ENCODE assay signal across 8 cellular contexts in the genomic region with DNA sequence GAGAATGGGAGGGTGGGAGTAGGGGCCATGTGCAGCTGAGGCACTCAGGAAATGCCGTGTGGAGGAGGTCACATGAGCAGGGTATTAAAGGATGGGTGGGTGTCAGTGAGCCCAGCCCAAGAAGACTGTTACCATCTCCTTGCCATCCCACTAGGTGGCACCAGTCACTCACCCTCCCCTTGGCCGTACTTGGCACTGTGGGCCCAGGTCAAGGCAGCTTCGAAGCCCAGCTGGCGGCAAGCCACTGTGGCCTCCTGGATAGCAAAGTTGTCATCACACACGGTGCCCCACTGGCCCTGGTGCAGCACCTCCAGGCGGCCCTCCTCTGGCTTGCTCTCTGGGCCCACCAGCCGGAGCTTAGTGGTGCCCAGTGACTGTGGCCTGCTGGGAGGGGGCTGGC. TPM values are rescaled to one million over a fixed set of nuclear protein-coding genes. Genes with fewer than 3 reads are reported as not detected.
DNase-seq lines count a peak whose midpoint lies in the region; ATAC-seq and TF ChIP-seq lines count a peak whose summit lies in the region.

No MANE protein-coding gene starts in this region.

- ATAC-seq in heart right ventricle = peak; percentile 47 to 83 (median 75)
- ATAC-seq in GM21737 (IDR thresholded peaks at IDR 0.05; ENCODE audit: unreplicated experiment) = no peak

- no peaks in the 10 kb centered on the region for H3K27me3 ChIP-seq in SU-DHL-6 (ENCODE audit: low read length)
- peaks cover 0 to 16% (median 0%) of the 10 kb centered on the region in 7 donors for H3K27me3 ChIP-seq in heart right ventricle
- no peaks in the 10 kb centered on the region for H3K27me3 ChIP-seq in tibial artery

- no peaks in the 10 kb centered on the region for H3K79me2 ChIP-seq in SU-DHL-6 (ENCODE audit: insufficient read depth, low read length)

- no peak overlapping the region for H3K4me2 ChIP-seq in SU-DHL-6 (ENCODE audit: low read depth, low read length, poor library complexity, severe bottlenecking)

- 49 to 51% methylated on average over 7 of the region's 7 CpGs for WGBS in heart right ventricle, 2 donors

- H3K9me3 ChIP-seq in SU-DHL-6 (ENCODE audit: insufficient read depth, low read length) = no peaks in the 10 kb centered on the region
- H3K9me3 ChIP-seq in heart right ventricle = no peaks in the 10 kb centered on the region
- no peaks in the 10 kb centered on the region for H3K9me3 ChIP-seq in tibial artery

- intact Hi-C loops in heart right ventricle (cut with DNase I) (loop anchor here in 8 of 10 donors (1.0 to 10.0 kb wide), 4 partner anchors 45 to 152 kb away; a partner anchor contains a TSS), tibial artery (cut with DNase I; ENCODE audit: low total_unique reads) (loop anchor here (5.0 to 10.0 kb wide), 2 partner anchors 50 to 152 kb away; a partner anchor contains a TSS)

- H3K36me3 ChIP-seq in SU-DHL-6 (ENCODE audit: low read length) (no peaks in the 10 kb centered on the region), heart right ventricle (no peaks in the 10 kb centered on the region), tibial artery (peaks cover 0 to 22% (median 0%) of the 10 kb centered on the region in 3 donors)

- no peak overlapping the region for H3K27ac ChIP-seq in SU-DHL-6 (ENCODE audit: low read depth, low read length)
- H3K27ac ChIP-seq in heart right ventricle = no peak overlapping the region
- no peak overlapping the region for H3K27ac ChIP-seq in tibial artery

- peak; percentile 15 for TF ChIP-seq CTCF in SU-DHL-6 (IDR thresholded peaks at IDR 0.05; ENCODE audit: insufficient read depth, low read length, poor library complexity, severe bottlenecking)
- TF ChIP-seq CTCF in heart right ventricle (IDR thresholded peaks at IDR 0.05) = peak; percentile 33 to 67 (median 62)
- TF ChIP-seq CTCF in tibial artery (IDR thresholded peaks at IDR 0.05) = peak; percentile 37 to 45

- H3K9ac ChIP-seq in SU-DHL-6 (ENCODE audit: low read length) = no peak overlapping the region

- no peaks in the 10 kb centered on the region for H4K20me1 ChIP-seq in SU-DHL-6 (ENCODE audit: low read depth, low read length)

- no peak overlapping the region for H2AFZ ChIP-seq in SU-DHL-6 (ENCODE audit: low read depth, low read length, severe bottlenecking)

- H3K9me2 ChIP-seq in SU-DHL-6 (replicated peaks; ENCODE audit: insufficient read depth, low read length) = no peaks in the 10 kb centered on the region

- H3K4me3 ChIP-seq in SU-DHL-6 (ENCODE audit: insufficient read depth, low read length, poor library complexity, severe bottlenecking) (no peak overlapping the region), heart right ventricle (no peak overlapping the region), tibial artery (no peak overlapping the region)

- H3K4me1 ChIP-seq in heart right ventricle (peaks cover 0 to 14% (median 8%) of the 10 kb centered on the region in 9 donors), tibial artery (peaks cover 0 to 47% (median 31%) of the 10 kb centered on the region in 4 donors)

- no peaks in the 10 kb centered on the region for H3F3A ChIP-seq in SU-DHL-6 (ENCODE audit: insufficient read depth)

- DNase-seq in COLO668 (lab: John Stamatoyannopoulos, UW; ENCODE audit: unreplicated experiment) = peak; percentile 56
- DNase-seq in HPDE6-E6E7 (ENCODE audit: extremely low spot score) = peak; percentile 36
- peak; percentile 60 to 74 for DNase-seq in heart right ventricle
- no peak for DNase-seq in tibial artery
- DNase-seq in activated gamma-delta T cell (lab: John Stamatoyannopoulos, UW) = no peak
- no peak for DNase-seq in Ammon's horn (ENCODE audit: low spot score)

RNA-seq across cellular contexts. Expression of a gene that starts 5.4 kb away (rescaled TPM):
- total RNA-seq in heart right ventricle = 10 to 100 TPM in 1 of 10 donors, 1 to 10 TPM in 8, under 1 TPM in 1; 0.72 to 13.5 (median 1.9) TPM
- 1 to 10 TPM; 1.7 to 5.6 TPM for polyA plus RNA-seq in heart right ventricle

Comparison
In these comparisons a context has a peak if more than half of its experiments do, and no peak if none do; other contexts are left out.
1. DNase-seq: peak in COLO668 (single experiment), HPDE6-E6E7 (single experiment) and heart right ventricle (2 of 2); none in tibial artery (0 of 2), activated gamma-delta T cell (single experiment) and Ammon's horn (single experiment).
2. Peak in every context shown above with its lines, with median percentiles within 50 percentile points of each other: CTCF ChIP-seq.